In genomic region chr7:3909128-3909527, GRCh38 we compare ENCODE assay signal across 16 cellular contexts.
DNase-seq lines count a peak whose midpoint lies in the region; ATAC-seq, FAIRE-seq and TF ChIP-seq lines count a peak whose summit lies in the region.
"Had no signal": no experiment of that assay in that cellular context is flagged by ENCODE, and none has a peak within 500 bp of the region (broad histone marks: within the 10 kb centered on the region; RNA-seq: fewer than 3 reads in every experiment).

No MANE protein-coding gene starts in this region.

- CTCF ChIA-PET in SK-N-SH (lab: Yijun Ruan, JAX), result interaction anchor here (0.9 to 1.7 kb wide), 3 partner anchors 11 to 15 kb away, joined by 3 to 6 read pairs (median 3); no protein-coding TSS in a partner anchor
- CTCF ChIA-PET in activated CD8-positive, alpha-beta T cell treated with anti-CD3 and anti-CD28 coated beads, Interleukin-2, amount 10 ng/mL, durations not matched to agents 7 days and 5 days (lab: Charles Lee), result no interaction called here

- peak overlapping the region; percentile 85 for H2AK5ac ChIP-seq in neuronal stem cell (ENCODE audit: low read depth, low read length)

- peak overlapping the region; percentile 90 for H2BK15ac ChIP-seq in neuronal stem cell (ENCODE audit: low read length)

- H3K36me3 ChIP-seq in SK-N-SH (replicated peaks in 1 of 2; ENCODE audit: control insufficient read depth in 1 of 2, insufficient read depth in 2 of 2, low read length in 1 of 2), result no peaks in the 10 kb centered on the region
- H3K36me3 ChIP-seq in endodermal cell (ENCODE audit: control insufficient read depth, insufficient read depth, low read length), result no peaks in the 10 kb centered on the region
- no peaks in the 10 kb centered on the region for H3K36me3 ChIP-seq in neuronal stem cell (replicated peaks in 1 of 2; ENCODE audit: control insufficient read depth in 2 of 2, insufficient read depth in 2 of 2, low read length in 2 of 2)
- H3K36me3 ChIP-seq in testis (ENCODE audit: low read depth, missing control alignments), result no peaks in the 10 kb centered on the region
- H3K36me3 ChIP-seq: BLaER1 treated with 17β-estradiol and CSF1 and Interleukin-3, amounts not matched to agents 10 nM and 100 nM had no signal

- peak overlapping the region; percentile 13 for H2BK120ac ChIP-seq in neuronal stem cell (ENCODE audit: low read depth, low read length)

- DNase-seq in SK-N-SH (peak; percentile 79), endodermal cell (no peak), neuronal stem cell (ENCODE audit: low spot score) (no peak), urothelium cell line (ENCODE audit: low spot score) (no peak), testis (no peak), NCI-H524 treated with DMSO at 0.1 percent for 48 hours (lab: John Stamatoyannopoulos, UW) (no peak)
- no peak for DNase-seq in activated CD8-positive, alpha-beta T cell treated with anti-CD3 and anti-CD28 coated beads, Interleukin-2, amount 10 ng/mL, durations not matched to agents 7 days and 5 days
- DNase-seq: Calu3; CD8-positive, alpha-beta T cell; DMS79 treated with DMSO at 0.1 percent for 48 hours; GF-D8; H9 had no signal

- POLR2A ChIA-PET in SK-N-SH (lab: Yijun Ruan, JAX), result no interaction called here
- POLR2A ChIA-PET in activated CD8-positive, alpha-beta T cell treated with anti-CD3 and anti-CD28 coated beads, Interleukin-2, amount 10 ng/mL, durations not matched to agents 7 days and 5 days (lab: Charles Lee), result no interaction called here

- WGBS in SK-N-SH (ENCODE audit: low lambda C conversion rate), result 63% methylated on average over 7 of the region's 7 CpGs
- WGBS in endodermal cell (ENCODE audit: insufficient coverage in 1 of 2, insufficient read length in 1 of 2), 2 experiments, result 93 to 96% methylated on average over 3 to 7 of the region's 7 CpGs
- WGBS in neuronal stem cell (ENCODE audit: extremely low coverage in 2 of 2, insufficient read length in 2 of 2, insufficient replicate concordance in 1 of 2), 2 donors, result no CpG with 5 or more reads among the region's 7 CpGs
- WGBS in testis, 2 donors, result 94 to 96% methylated on average over 6 to 7 of the region's 7 CpGs

- H3F3A ChIP-seq in SK-N-SH (replicated peaks; ENCODE audit: insufficient read depth), result no peaks in the 10 kb centered on the region

- no peak for TF ChIP-seq POLR2A in testis (IDR thresholded peaks at IDR 0.05)

- no peak overlapping the region for H2BK12ac ChIP-seq in neuronal stem cell (ENCODE audit: low read length)

- H2BK5ac ChIP-seq in neuronal stem cell (ENCODE audit: low read length), result no peak overlapping the region

- ATAC-seq in activated CD8-positive, alpha-beta T cell treated with anti-CD3 and anti-CD28 coated beads, Interleukin-2, amount 10 ng/mL, durations not matched to agents 7 days and 5 days, result no peak
- ATAC-seq: CD8-positive, alpha-beta T cell; HepG2 had no signal

- H3K4me1 Mint-ChIP-seq in endodermal cell, result no peaks in the 10 kb centered on the region
- no peaks in the 10 kb centered on the region for H3K4me1 Mint-ChIP-seq in activated CD8-positive, alpha-beta T cell treated with anti-CD3 and anti-CD28 coated beads, Interleukin-2, amount 10 ng/mL, durations not matched to agents 7 days and 5 days (ENCODE audit: low read depth)
- H3K4me1 Mint-ChIP-seq: B cell had no signal

- H3K9ac ChIP-seq in SK-N-SH, result no peak overlapping the region
- H3K9ac ChIP-seq in endodermal cell (ENCODE audit: extremely low read depth, low read length, poor library complexity, severe bottlenecking), result no peak overlapping the region
- no peak overlapping the region for H3K9ac ChIP-seq in neuronal stem cell (ENCODE audit: low read depth, low read length, poor library complexity)
- H3K9ac ChIP-seq: BLaER1 treated with 17β-estradiol and CSF1 and Interleukin-3, amounts not matched to agents 10 nM and 100 nM had no signal

- H3K9me3 Mint-ChIP-seq in endodermal cell, result peaks cover 4% of the 10 kb centered on the region
- no peaks in the 10 kb centered on the region for H3K9me3 Mint-ChIP-seq in activated CD8-positive, alpha-beta T cell treated with anti-CD3 and anti-CD28 coated beads, Interleukin-2, amount 10 ng/mL, durations not matched to agents 7 days and 5 days (ENCODE audit: insufficient read depth)
- H3K9me3 Mint-ChIP-seq: CD8-positive, alpha-beta T cell had no signal

- H3K4me1 ChIP-seq in SK-N-SH (ENCODE audit: control insufficient read depth in 1 of 2, insufficient read depth in 2 of 2, low read depth in 1 of 2, low read length in 1 of 2) (peaks cover 0 to 12% of the 10 kb centered on the region in 2 experiments; a peak in 1 of 4 replicates), endodermal cell (ENCODE audit: control insufficient read depth, insufficient read depth, low read length) (no peaks in the 10 kb centered on the region), neuronal stem cell (ENCODE audit: control insufficient read depth in 2 of 2, insufficient read depth in 1 of 2, low read depth in 1 of 2, low read length in 2 of 2) (peaks cover 10 to 19% of the 10 kb centered on the region in 2 donors), testis (no peaks in the 10 kb centered on the region)

- H3K14ac ChIP-seq in neuronal stem cell (ENCODE audit: low read length), result no peak overlapping the region

- H3K4me3 ChIP-seq in SK-N-SH (ENCODE audit: low read depth in 2 of 2, low read length in 1 of 2) (no peak overlapping the region), endodermal cell (ENCODE audit: low read length) (no peak overlapping the region), neuronal stem cell (ENCODE audit: low read length in 2 of 2) (no peak overlapping the region), testis (no peak overlapping the region)
- H3K4me3 ChIP-seq: BLaER1 treated with 17β-estradiol and CSF1 and Interleukin-3, amounts not matched to agents 10 nM and 100 nM had no signal

- FAIRE-seq in urothelium cell line (lab: Jason Lieb, UNC), result peak; percentile 68
- FAIRE-seq: H1, HepG2 had no signal

- H4K8ac ChIP-seq in neuronal stem cell (ENCODE audit: low read depth, low read length), result no peak overlapping the region

- H2AFZ ChIP-seq in SK-N-SH (ENCODE audit: low read depth), result no peak overlapping the region
- H2AFZ ChIP-seq in neuronal stem cell (ENCODE audit: low read length), result peak overlapping the region; percentile 73

- no peaks in the 10 kb centered on the region for H3K9me2 ChIP-seq in SK-N-SH

- H3K27me3 ChIP-seq in SK-N-SH (ENCODE audit: insufficient read depth) (no peaks in the 10 kb centered on the region), endodermal cell (ENCODE audit: control insufficient read depth, insufficient read depth, low read length, poor library complexity, severe bottlenecking) (no peaks in the 10 kb centered on the region), neuronal stem cell (ENCODE audit: control insufficient read depth in 3 of 3, insufficient read depth in 3 of 3, low read depth in 1 of 3, low read length in 3 of 3) (no peaks in the 10 kb centered on the region), testis (no peaks in the 10 kb centered on the region)
- H3K27me3 ChIP-seq: BLaER1 treated with 17β-estradiol and CSF1 and Interleukin-3, amounts not matched to agents 10 nM and 100 nM had no signal

- no peak; a peak in 1 of 4 replicates for TF ChIP-seq EP300 in SK-N-SH (IDR thresholded peaks at IDR 0.05; ENCODE audit: borderline replicate concordance in 1 of 2, low read depth in 1 of 2, low read length in 1 of 2)

- H3K79me2 ChIP-seq in SK-N-SH (ENCODE audit: insufficient read depth), result no peaks in the 10 kb centered on the region

- no peak overlapping the region for H3K27ac Mint-ChIP-seq in endodermal cell
- no peak overlapping the region for H3K27ac Mint-ChIP-seq in activated CD8-positive, alpha-beta T cell treated with anti-CD3 and anti-CD28 coated beads, Interleukin-2, amount 10 ng/mL, durations not matched to agents 7 days and 5 days
- H3K27ac Mint-ChIP-seq: B cell; CD8-positive, alpha-beta T cell had no signal

- H3K4me2 ChIP-seq in SK-N-SH (no peak overlapping the region), neuronal stem cell (ENCODE audit: insufficient read depth, low read length, poor library complexity, severe bottlenecking) (no peak overlapping the region)
- H3K4me2 ChIP-seq: BLaER1 treated with 17β-estradiol and CSF1 and Interleukin-3, amounts not matched to agents 10 nM and 100 nM had no signal

- peak overlapping the region in 1 of 2 experiments; percentile 8; a peak in 1 of 4 replicates for H3K27ac ChIP-seq in SK-N-SH (ENCODE audit: low read depth in 2 of 2, low read length in 1 of 2)
- peak overlapping the region; percentile 89 for H3K27ac ChIP-seq in endodermal cell (ENCODE audit: low read depth, low read length)
- H3K27ac ChIP-seq in neuronal stem cell (replicated peaks; ENCODE audit: low read length), result no peak overlapping the region
- H3K27ac ChIP-seq in testis, result no peak overlapping the region
- H3K27ac ChIP-seq: BLaER1 treated with 17β-estradiol and CSF1 and Interleukin-3, amounts not matched to agents 10 nM and 100 nM had no signal

- H4K20me1 ChIP-seq in SK-N-SH (ENCODE audit: insufficient read depth), result no peaks in the 10 kb centered on the region
- H4K20me1 ChIP-seq: BLaER1 treated with 17β-estradiol and CSF1 and Interleukin-3, amounts not matched to agents 10 nM and 100 nM had no signal

- H3K18ac ChIP-seq in neuronal stem cell (ENCODE audit: low read length), result peak overlapping the region; percentile 86

- no peaks in the 10 kb centered on the region for H3K9me3 ChIP-seq in SK-N-SH
- peaks cover 8% of the 10 kb centered on the region for H3K9me3 ChIP-seq in endodermal cell (ENCODE audit: control insufficient read depth, low read length)
- H3K9me3 ChIP-seq in neuronal stem cell (replicated peaks in 1 of 2; ENCODE audit: control insufficient read depth in 2 of 2, insufficient read depth in 1 of 2, low read depth in 1 of 2, low read length in 2 of 2), result peaks cover 7 to 15% of the 10 kb centered on the region in 2 donors
- no peaks in the 10 kb centered on the region for H3K9me3 ChIP-seq in testis

- H4K91ac ChIP-seq in neuronal stem cell (ENCODE audit: low read depth, low read length, poor library complexity), result no peak overlapping the region

- no peaks in the 10 kb centered on the region for H3K79me1 ChIP-seq in neuronal stem cell (ENCODE audit: low read depth, low read length)

- no peak for TF ChIP-seq RAD21 in SK-N-SH (IDR thresholded peaks at IDR 0.05; ENCODE audit: low read length)

- TF ChIP-seq CTCF in SK-N-SH (IDR thresholded peaks at IDR 0.05) (no peak), endodermal cell (conservative IDR thresholded peaks at IDR 0.05) (no peak), testis (IDR thresholded peaks at IDR 0.05) (no peak)

- no peaks in the 10 kb centered on the region for H3K36me3 Mint-ChIP-seq in endodermal cell (ENCODE audit: low read depth)
- no peaks in the 10 kb centered on the region for H3K36me3 Mint-ChIP-seq in activated CD8-positive, alpha-beta T cell treated with anti-CD3 and anti-CD28 coated beads, Interleukin-2, amount 10 ng/mL, durations not matched to agents 7 days and 5 days (ENCODE audit: low read depth)
- H3K36me3 Mint-ChIP-seq: CD8-positive, alpha-beta T cell had no signal

- no peaks in the 10 kb centered on the region for H3K27me3 Mint-ChIP-seq in endodermal cell (ENCODE audit: insufficient read depth)
- no peaks in the 10 kb centered on the region for H3K27me3 Mint-ChIP-seq in activated CD8-positive, alpha-beta T cell treated with anti-CD3 and anti-CD28 coated beads, Interleukin-2, amount 10 ng/mL, durations not matched to agents 7 days and 5 days (ENCODE audit: low read depth)

- H3K4me3 Mint-ChIP-seq in endodermal cell, result no peak overlapping the region
- H3K4me3 Mint-ChIP-seq in activated CD8-positive, alpha-beta T cell treated with anti-CD3 and anti-CD28 coated beads, Interleukin-2, amount 10 ng/mL, durations not matched to agents 7 days and 5 days, result no peak overlapping the region
- H3K4me3 Mint-ChIP-seq: B cell; CD8-positive, alpha-beta T cell; H9 had no signal

- peak overlapping the region; percentile 15 for H3K4ac ChIP-seq in neuronal stem cell (ENCODE audit: low read length)

- intact Hi-C loops in testis (cut with DNase I; ENCODE audit: low total_unique reads), result no loop called here

- H3K23ac ChIP-seq in neuronal stem cell (ENCODE audit: low read depth, low read length, poor library complexity), result no peak overlapping the region
